In the genomic region with DNA sequence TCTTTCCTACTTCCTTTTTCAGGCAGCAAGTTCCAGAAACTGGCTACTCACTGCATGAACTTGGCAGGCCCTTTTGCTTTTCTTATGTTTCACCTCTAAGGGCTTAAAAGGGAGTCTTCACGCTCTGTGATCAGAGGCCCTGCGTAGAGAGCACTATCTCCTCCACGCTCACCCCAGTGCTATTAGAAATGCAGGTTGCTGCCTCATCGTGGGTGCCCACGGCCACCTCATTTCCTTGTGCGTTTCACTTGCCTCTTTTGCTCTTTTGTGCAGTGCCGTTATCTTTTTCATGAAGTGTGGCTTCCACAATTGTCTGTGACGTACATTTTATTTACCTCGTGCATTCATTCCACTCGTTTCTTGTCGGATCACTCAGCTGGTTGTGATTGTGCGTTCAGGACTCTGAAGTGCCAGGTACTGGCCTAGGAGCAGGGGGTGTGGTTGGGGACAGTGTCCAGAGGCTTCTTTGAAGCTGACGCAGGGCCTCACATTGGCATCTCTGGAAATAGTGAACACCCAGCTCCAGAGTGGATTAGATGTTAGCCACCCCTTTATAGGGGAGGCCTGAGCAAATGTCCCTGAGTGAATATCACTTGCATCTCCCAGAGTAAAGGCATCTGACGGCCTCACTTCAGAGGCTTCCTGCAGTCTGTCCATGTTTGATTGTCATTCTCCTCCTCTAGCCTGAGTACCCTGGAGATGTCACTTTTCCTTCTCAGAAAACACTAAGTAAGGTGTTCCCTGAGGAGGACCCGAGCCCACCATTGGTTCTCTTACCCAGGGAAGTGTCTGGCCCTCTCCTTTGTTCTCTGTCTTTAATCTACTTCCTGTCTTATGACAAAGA, we compare ENCODE assay signal across 13 cellular contexts. TPM values are rescaled to one million over a fixed set of nuclear protein-coding genes. Genes with fewer than 3 reads are reported as not detected.
DNase-seq lines count a peak whose midpoint lies in the region; ATAC-seq and TF ChIP-seq lines count a peak whose summit lies in the region.
"Had no signal": no experiment of that assay in that cellular context is flagged by ENCODE, and none has a peak within 500 bp of the region (broad histone marks: within the 10 kb centered on the region; RNA-seq: fewer than 3 reads in every experiment).

No MANE protein-coding gene starts in this region.

- DNase-seq in GM23338 (ENCODE audit: low spot score) (no peak), psoas muscle (no peak), NCI-H2227 (lab: John Stamatoyannopoulos, UW; ENCODE audit: unreplicated experiment) (no peak), glutamatergic neuron (no peak), GF-D8 (lab: John Stamatoyannopoulos, UW) (no peak)
- peak; percentile 47 for DNase-seq in activated CD4-positive, alpha-beta T cell treated with anti-CD3 and anti-CD28 coated beads, Interleukin-2, amount 10 ng/mL, durations not matched to agents 7 days and 5 days
- peak; percentile 76 for DNase-seq in central memory CD4-positive, alpha-beta T cell
- DNase-seq: BE2C, NCI-H187, SIG-M5, tibial artery had no signal

- H3K36me3 ChIP-seq in GM23338 (ENCODE audit: insufficient read depth): 0 out of 2 replicates have a peak, but pooled peaks cover 2% of the 10 kb centered on the region
- peaks cover 0 to 15% of the 10 kb centered on the region in 2 donors for H3K36me3 ChIP-seq in psoas muscle (ENCODE audit: insufficient read depth in 1 of 2, low read depth in 1 of 2)

- H3K9me3 Mint-ChIP-seq in GM23338 (no peaks in the 10 kb centered on the region), glutamatergic neuron (ENCODE audit: unreplicated experiment) (no peaks in the 10 kb centered on the region)
- no peaks in the 10 kb centered on the region for H3K9me3 Mint-ChIP-seq in activated CD4-positive, alpha-beta T cell treated with anti-CD3 and anti-CD28 coated beads, Interleukin-2, amount 10 ng/mL, durations not matched to agents 7 days and 5 days

- H3K27me3 ChIP-seq in GM23338 (ENCODE audit: insufficient read depth): no peaks in the 10 kb centered on the region
- no peaks in the 10 kb centered on the region for H3K27me3 ChIP-seq in psoas muscle (ENCODE audit: insufficient read depth in 3 of 3, low read length in 2 of 3)
- H3K27me3 ChIP-seq: BE2C, tibial artery had no signal

- H3K27ac ChIP-seq in GM23338 (ENCODE audit: low read depth) (peak overlapping the region; percentile 48; the same call in 1 of the 2 replicates), psoas muscle (peak overlapping the region; percentile 70)
- H3K27ac ChIP-seq: HL-60, tibial artery had no signal

- no peak for ATAC-seq in GM23338
- peak in 3 of 4 donors; percentile 68 to 74 (median 72) for ATAC-seq in psoas muscle
- ATAC-seq in HG02970 (IDR thresholded peaks at IDR 0.05; ENCODE audit: low FRiP score, unreplicated experiment): no peak

- H3K4me1 Mint-ChIP-seq in GM23338: peaks cover 84% of the 10 kb centered on the region
- peaks cover 76% of the 10 kb centered on the region for H3K4me1 Mint-ChIP-seq in activated CD4-positive, alpha-beta T cell treated with anti-CD3 and anti-CD28 coated beads, Interleukin-2, amount 10 ng/mL, durations not matched to agents 7 days and 5 days
- H3K4me1 Mint-ChIP-seq in glutamatergic neuron (ENCODE audit: low read depth, unreplicated experiment): peaks cover 18% of the 10 kb centered on the region

- H3K36me3 Mint-ChIP-seq in GM23338 (ENCODE audit: low read depth) (peaks cover 32% of the 10 kb centered on the region; the same call in 2 of the 3 replicates), glutamatergic neuron (ENCODE audit: unreplicated experiment) (no peaks in the 10 kb centered on the region)
- peaks cover 59% of the 10 kb centered on the region for H3K36me3 Mint-ChIP-seq in activated CD4-positive, alpha-beta T cell treated with anti-CD3 and anti-CD28 coated beads, Interleukin-2, amount 10 ng/mL, durations not matched to agents 7 days and 5 days (ENCODE audit: low read depth)

- no peaks in the 10 kb centered on the region for H3K9me3 ChIP-seq in psoas muscle
- H3K9me3 ChIP-seq: BE2C, tibial artery had no signal

- H3K4me3 Mint-ChIP-seq in GM23338 (no peak overlapping the region), glutamatergic neuron (ENCODE audit: unreplicated experiment) (no peak overlapping the region)
- peak overlapping the region; percentile 71 for H3K4me3 Mint-ChIP-seq in activated CD4-positive, alpha-beta T cell treated with anti-CD3 and anti-CD28 coated beads, Interleukin-2, amount 10 ng/mL, durations not matched to agents 7 days and 5 days

- CTCF ChIA-PET in activated CD4-positive, alpha-beta T cell treated with anti-CD3 and anti-CD28 coated beads, Interleukin-2, amount 10 ng/mL, durations not matched to agents 7 days and 5 days (lab: Charles Lee): interaction anchor here (1.0 to 3.8 kb wide), 2 partner anchors 8 to 10 kb away, joined by 3 to 44 read pairs; a partner anchor contains a TSS

- H3F3A ChIP-seq in GM23338 (replicated peaks; ENCODE audit: low read depth): no peaks in the 10 kb centered on the region

- POLR2A ChIA-PET in activated CD4-positive, alpha-beta T cell treated with anti-CD3 and anti-CD28 coated beads, Interleukin-2, amount 10 ng/mL, durations not matched to agents 7 days and 5 days (lab: Charles Lee): interaction anchor here (0.6 to 3.3 kb wide), 2 partner anchors 10 to 743 kb away, joined by 3 to 19 read pairs; a partner anchor contains a TSS

- TF ChIP-seq CTCF in GM23338 (conservative IDR thresholded peaks at IDR 0.05; ENCODE audit: low read depth in 2 of 2): no peak
- no peak for TF ChIP-seq CTCF in psoas muscle (IDR thresholded peaks at IDR 0.05)
- no peak for TF ChIP-seq CTCF in glutamatergic neuron (IDR thresholded peaks at IDR 0.05; ENCODE audit: partially characterized antibody, unreplicated experiment)

- 48 to 61% (median 59%) methylated on average over 15 of the region's 15 CpGs for WGBS in psoas muscle, 3 donors

- H3K4me1 ChIP-seq in GM23338 (ENCODE audit: insufficient read depth) (peaks cover 65% of the 10 kb centered on the region), psoas muscle (peaks cover 62% of the 10 kb centered on the region)

- H2AFZ ChIP-seq in GM23338: no peak overlapping the region

- no peaks in the 10 kb centered on the region for H4K20me1 ChIP-seq in GM23338 (replicated peaks; ENCODE audit: insufficient read depth)

- H3K4me2 ChIP-seq in GM23338: 0 out of 2 replicates have a peak overlapping the region, but pooled peaks have one; percentile 5

- H3K27ac Mint-ChIP-seq in GM23338: peak overlapping the region; percentile 64
- peak overlapping the region; percentile 98 for H3K27ac Mint-ChIP-seq in activated CD4-positive, alpha-beta T cell treated with anti-CD3 and anti-CD28 coated beads, Interleukin-2, amount 10 ng/mL, durations not matched to agents 7 days and 5 days
- H3K27ac Mint-ChIP-seq in glutamatergic neuron (ENCODE audit: unreplicated experiment): no peak overlapping the region

- intact Hi-C loops in psoas muscle (cut with DNase I): no loop called here

- H3K4me3 ChIP-seq in GM23338 (no peak overlapping the region), psoas muscle (no peak overlapping the region)
- H3K4me3 ChIP-seq: tibial artery had no signal

- H3K27me3 Mint-ChIP-seq in GM23338 (ENCODE audit: insufficient read depth, low read depth, poor library complexity) (peaks cover 6% of the 10 kb centered on the region), glutamatergic neuron (ENCODE audit: unreplicated experiment) (no peaks in the 10 kb centered on the region)
- no peaks in the 10 kb centered on the region for H3K27me3 Mint-ChIP-seq in activated CD4-positive, alpha-beta T cell treated with anti-CD3 and anti-CD28 coated beads, Interleukin-2, amount 10 ng/mL, durations not matched to agents 7 days and 5 days

- no peaks in the 10 kb centered on the region for H3K9me2 ChIP-seq in GM23338 (ENCODE audit: insufficient read depth)

- H3K79me2 ChIP-seq in GM23338 (replicated peaks; ENCODE audit: insufficient read depth): peaks cover 100% of the 10 kb centered on the region

TF ChIP-seq in GM23338, 12 proteins besides CTCF, POLR2A, EP300 and RAD21 (continues in another document):
- TF ChIP-seq ZNF331 (CRISPR knock-in tag; IDR thresholded peaks at IDR 0.05; ENCODE audit: low read depth) (no peak), NANOG (IDR thresholded peaks at IDR 0.05; ENCODE audit: borderline replicate concordance) (no peak), EZH2 (IDR thresholded peaks at IDR 0.05; ENCODE audit: low read depth, unreplicated experiment) (no peak)

RNA-seq across cellular contexts. Expression of a gene that starts 10.4 kb away (rescaled TPM):
- 66.5 and 70.5 TPM in 2 replicates for total RNA-seq in GM23338 (2014; rRNA removed; shearing (Covaris generic))
- polyA plus RNA-seq in GM23338 (2016; fragmentation: Nextera tagmentation; extraction: Ambion mirVana) (27.7 and 31.2 TPM in 2 replicates), psoas muscle (10 to 100 TPM; 17.5 to 58.1 (median 20.0) TPM)
- 100 to 1,000 TPM; 163 to 173 TPM for total RNA-seq in activated CD4-positive, alpha-beta T cell treated with anti-CD3 and anti-CD28 coated beads, Interleukin-2, amount 10 ng/mL, durations not matched to agents 7 days and 5 days
- total RNA-seq in psoas muscle (10 to 100 TPM; 17.9 to 26.3 (median 21.1) TPM), glutamatergic neuron (ENCODE audit: unreplicated experiment) (71.2 TPM)

RNA-seq across cellular contexts. Expression of a gene that starts 31.1 kb away (rescaled TPM):
- 24.1 and 30.0 TPM in 2 replicates for total RNA-seq in GM23338 (2014; rRNA removed; shearing (Covaris generic))
- 17.8 and 23.5 TPM in 2 replicates for polyA plus RNA-seq in GM23338 (2016; fragmentation: Nextera tagmentation; extraction: Ambion mirVana)
- total RNA-seq in activated CD4-positive, alpha-beta T cell treated with anti-CD3 and anti-CD28 coated beads, Interleukin-2, amount 10 ng/mL, durations not matched to agents 7 days and 5 days: 10 to 100 TPM; 28.7 to 30.7 TPM
- 10 to 100 TPM; 29.1 to 52.3 (median 36.4) TPM for total RNA-seq in psoas muscle
- polyA plus RNA-seq in psoas muscle: 10 to 100 TPM; 18.4 to 41.9 (median 29.1) TPM
- 43.2 TPM for total RNA-seq in glutamatergic neuron (ENCODE audit: unreplicated experiment)

Comparison
In these comparisons a context has a peak if more than half of its experiments do, and no peak if none do; other contexts are left out.
1. ATAC-seq: peak in psoas muscle (3 of 4); none in GM23338 (single experiment) and HG02970 (single experiment).
2. DNase-seq: peak in activated CD4-positive, alpha-beta T cell treated with anti-CD3 and anti-CD28 coated beads, Interleukin-2, amount 10 ng/mL, durations not matched to agents 7 days and 5 days (single experiment) and central memory CD4-positive, alpha-beta T cell (single experiment); none in GM23338 (single experiment), psoas muscle (0 of 2), NCI-H2227 (single experiment), glutamatergic neuron (single experiment) and GF-D8 (single experiment).